21 cellular contexts compared by ENCODE assay signal in the genomic region with DNA sequence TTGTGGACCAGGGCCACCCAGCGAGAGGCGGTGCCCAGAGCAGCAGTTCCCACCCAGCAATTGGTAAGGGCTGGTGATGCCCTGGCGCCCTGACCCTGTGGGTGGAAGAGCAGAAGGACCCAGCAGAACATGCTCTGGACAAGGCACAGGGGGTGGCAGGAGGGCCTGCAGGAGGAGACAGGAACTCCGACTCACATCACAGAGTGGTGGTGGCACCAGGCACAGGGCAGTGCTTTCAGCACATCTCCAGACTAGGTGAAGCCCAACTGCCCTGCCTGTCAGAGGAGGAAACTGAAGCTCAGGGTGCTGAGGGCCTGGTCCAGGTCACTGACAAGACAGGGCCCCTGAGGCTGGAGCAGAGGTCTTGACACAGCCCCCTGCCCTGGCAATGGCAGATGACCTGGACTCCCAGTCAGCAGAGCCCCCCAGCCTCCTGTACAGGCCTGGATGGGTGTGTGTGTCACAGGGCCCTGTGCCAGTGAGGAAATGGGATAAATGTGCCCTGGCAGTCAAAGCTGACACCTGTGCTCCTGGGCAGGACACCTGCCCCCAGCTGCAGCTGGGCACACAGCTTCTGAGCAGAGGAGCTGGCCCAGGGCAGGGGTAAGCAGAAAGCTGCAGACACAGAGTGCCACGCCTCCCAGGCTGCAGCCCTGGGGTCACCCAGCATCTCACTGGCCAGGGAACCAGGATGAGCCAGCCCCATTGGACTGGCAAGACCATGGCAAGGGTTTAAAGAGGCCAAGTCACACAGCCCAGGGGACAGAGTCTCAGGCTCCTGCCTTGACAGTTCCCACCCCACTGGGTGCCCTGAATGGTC. TPM values are rescaled to one million over a fixed set of nuclear protein-coding genes. Genes with fewer than 3 reads are reported as not detected.
DNase-seq lines count a peak whose midpoint lies in the region; ATAC-seq and TF ChIP-seq lines count a peak whose summit lies in the region.
"Had no signal": no experiment of that assay in that cellular context is flagged by ENCODE, and none has a peak within 500 bp of the region (broad histone marks: within the 10 kb centered on the region; RNA-seq: fewer than 3 reads in every experiment).

No MANE protein-coding gene starts in this region.

- H3K27ac ChIP-seq in Peyer's patch (no peak overlapping the region), subcutaneous abdominal adipose tissue (ENCODE audit: low read depth, low read length) (peak overlapping the region; percentile 13), esophagus squamous epithelium (no peak overlapping the region)
- H3K27ac ChIP-seq: PC-9 had no signal

- H3K4me3 ChIP-seq in Peyer's patch (no peak overlapping the region), subcutaneous abdominal adipose tissue (ENCODE audit: low read depth in 1 of 5, low read length in 5 of 5) (no peak overlapping the region), esophagus squamous epithelium (no peak overlapping the region)
- H3K4me3 ChIP-seq: PC-9 had no signal

- no peak overlapping the region for H3K4me3 Mint-ChIP-seq in activated CD8-positive, alpha-beta memory T cell treated with anti-CD3 and anti-CD28 coated beads, Interleukin-2, amount 10 ng/mL, durations not matched to agents 7 days and 5 days
- H3K4me3 Mint-ChIP-seq: CD4-positive, alpha-beta T cell; naive B cell had no signal

- intact Hi-C loops in esophagus squamous epithelium (cut with DNase I): no loop called here

- no peaks in the 10 kb centered on the region for H3K4me1 Mint-ChIP-seq in activated CD8-positive, alpha-beta memory T cell treated with anti-CD3 and anti-CD28 coated beads, Interleukin-2, amount 10 ng/mL, durations not matched to agents 7 days and 5 days
- H3K4me1 Mint-ChIP-seq: naive B cell had no signal

- no peak overlapping the region for H3K27ac Mint-ChIP-seq in activated CD8-positive, alpha-beta memory T cell treated with anti-CD3 and anti-CD28 coated beads, Interleukin-2, amount 10 ng/mL, durations not matched to agents 7 days and 5 days
- H3K27ac Mint-ChIP-seq: CD4-positive, alpha-beta T cell had no signal

- TF ChIP-seq CTCF in Peyer's patch (IDR thresholded peaks at IDR 0.05): no peak
- TF ChIP-seq CTCF in esophagus squamous epithelium (IDR thresholded peaks at IDR 0.05): no peak

- H3K27me3 ChIP-seq in Peyer's patch (no peaks in the 10 kb centered on the region), subcutaneous abdominal adipose tissue (ENCODE audit: control insufficient read depth in 5 of 5, insufficient read depth in 4 of 5, low read length in 5 of 5) (no peaks in the 10 kb centered on the region), esophagus squamous epithelium (no peaks in the 10 kb centered on the region)

- ATAC-seq in activated CD8-positive, alpha-beta memory T cell treated with anti-CD3 and anti-CD28 coated beads, Interleukin-2, amount 10 ng/mL, durations not matched to agents 7 days and 5 days: no peak
- ATAC-seq: activated naive CD4-positive, alpha-beta T cell treated with anti-CD3 and anti-CD28 coated beads, Interleukin-2, amount 50 U/mL, for 72 hours had no signal

- H3K36me3 Mint-ChIP-seq in activated CD8-positive, alpha-beta memory T cell treated with anti-CD3 and anti-CD28 coated beads, Interleukin-2, amount 10 ng/mL, durations not matched to agents 7 days and 5 days: no peaks in the 10 kb centered on the region
- H3K36me3 Mint-ChIP-seq: activated naive CD4-positive, alpha-beta T cell treated with anti-CD3 and anti-CD28 coated beads, Interleukin-2, amount 50 U/mL, for 72 hours; naive B cell had no signal

- no peaks in the 10 kb centered on the region for H3K27me3 Mint-ChIP-seq in activated CD8-positive, alpha-beta memory T cell treated with anti-CD3 and anti-CD28 coated beads, Interleukin-2, amount 10 ng/mL, durations not matched to agents 7 days and 5 days

- CTCF ChIA-PET in activated CD8-positive, alpha-beta memory T cell treated with anti-CD3 and anti-CD28 coated beads, Interleukin-2, amount 10 ng/mL, durations not matched to agents 7 days and 5 days (lab: Charles Lee): no interaction called here

- H3K9me3 ChIP-seq in Peyer's patch (no peaks in the 10 kb centered on the region), subcutaneous abdominal adipose tissue (ENCODE audit: control insufficient read depth in 5 of 5, low read length in 5 of 5) (no peaks in the 10 kb centered on the region), esophagus squamous epithelium (no peaks in the 10 kb centered on the region)

- H3K36me3 ChIP-seq in Peyer's patch (no peaks in the 10 kb centered on the region), subcutaneous abdominal adipose tissue (ENCODE audit: control insufficient read depth in 5 of 5, insufficient read depth in 5 of 5, low read length in 5 of 5) (peaks cover 0 to 17% (median 10%) of the 10 kb centered on the region in 5 donors), esophagus squamous epithelium (peaks cover 0 to 60% (median 0%) of the 10 kb centered on the region in 3 donors)

- 90 to 100% methylated on average over 1 to 2 of the region's 5 CpGs for WGBS in esophagus squamous epithelium, 2 donors

- no peaks in the 10 kb centered on the region for H3K4me1 ChIP-seq in Peyer's patch
- H3K4me1 ChIP-seq in subcutaneous abdominal adipose tissue (ENCODE audit: control insufficient read depth in 5 of 5, insufficient read depth in 5 of 5, low read length in 5 of 5): peaks cover 4 to 77% (median 45%) of the 10 kb centered on the region in 5 donors
- H3K4me1 ChIP-seq in esophagus squamous epithelium: peaks cover 0 to 26% (median 0%) of the 10 kb centered on the region in 3 donors

- TF ChIP-seq POLR2A in Peyer's patch (IDR thresholded peaks at IDR 0.05) (no peak), esophagus squamous epithelium (IDR thresholded peaks at IDR 0.05) (no peak)

- peak; percentile 46 for DNase-seq in activated CD8-positive, alpha-beta memory T cell treated with anti-CD3 and anti-CD28 coated beads, Interleukin-2, amount 50 U/mL, for 48 hours
- no peak for DNase-seq in activated CD8-positive, alpha-beta memory T cell treated with anti-CD3 and anti-CD28 coated beads, Interleukin-2, amount 10 ng/mL, durations not matched to agents 7 days and 5 days
- DNase-seq in Peyer's patch (peak in 2 of 3 donors; percentile 36 to 41), mesenteric fat pad (ENCODE audit: low spot score) (peak; percentile 81), esophagus squamous epithelium (lab: John Stamatoyannopoulos, UW) (no peak), NCI-H1092 (lab: John Stamatoyannopoulos, UW) (no peak), dermis blood vessel endothelial cell (no peak)
- DNase-seq: effector CD8-positive, alpha-beta T cell; GOT3; naive B cell; NCI-H187 treated with DMSO at 0.1 percent for 48 hours; NCI-H524 treated with DMSO at 0.1 percent for 48 hours; PC-9; stimulated activated CD8-positive, alpha-beta memory T cell treated with anti-CD3 and anti-CD28 coated beads, Interleukin-4, amount 100 ng/mL, for 48 hours; trophoblast cell had no signal

- H3K9me3 Mint-ChIP-seq in activated CD8-positive, alpha-beta memory T cell treated with anti-CD3 and anti-CD28 coated beads, Interleukin-2, amount 10 ng/mL, durations not matched to agents 7 days and 5 days (ENCODE audit: low read depth): no peaks in the 10 kb centered on the region
- H3K9me3 Mint-ChIP-seq: activated naive CD4-positive, alpha-beta T cell treated with anti-CD3 and anti-CD28 coated beads, Interleukin-2, amount 50 U/mL, for 72 hours; CD4-positive, alpha-beta T cell had no signal

- H3K9ac ChIP-seq in subcutaneous abdominal adipose tissue (ENCODE audit: low read length in 5 of 5): no peak overlapping the region

RNA-seq across cellular contexts. Expression of a gene that starts 11.4 kb away (rescaled TPM):
- not detected for total RNA-seq in activated CD8-positive, alpha-beta memory T cell treated with anti-CD3 and anti-CD28 coated beads, Interleukin-2, amount 10 ng/mL, durations not matched to agents 7 days and 5 days
- total RNA-seq in Peyer's patch (10 to 100 TPM in 1 of 4 donors, 1 to 10 TPM in 3; 3.3 to 10.9 (median 9.4) TPM), mesenteric fat pad (53.8 TPM), esophagus squamous epithelium (10 to 100 TPM in 2 of 4 donors, 1 to 10 TPM in 2; 1.8 to 43.1 (median 7.7) TPM), dermis blood vessel endothelial cell (4.0 and 5.6 TPM in 2 replicates)

RNA-seq across cellular contexts. Expression of a gene that starts 48.9 kb away (rescaled TPM):
- not detected for total RNA-seq in activated CD8-positive, alpha-beta memory T cell treated with anti-CD3 and anti-CD28 coated beads, Interleukin-2, amount 10 ng/mL, durations not matched to agents 7 days and 5 days
- total RNA-seq in Peyer's patch (not detected), mesenteric fat pad (not detected), esophagus squamous epithelium (not detected), dermis blood vessel endothelial cell (not detected in 2 replicates)
- total RNA-seq: activated naive CD4-positive, alpha-beta T cell treated with anti-CD3 and anti-CD28 coated beads, Interleukin-2, amount 50 U/mL, for 72 hours; CD4-positive, alpha-beta T cell; lower leg skin; M059J; PC-9; renal cortical epithelial cell had no signal

Comparison
In these comparisons a context has a peak if more than half of its experiments do, and no peak if none do; other contexts are left out.
1. DNase-seq: peak in activated CD8-positive, alpha-beta memory T cell treated with anti-CD3 and anti-CD28 coated beads, Interleukin-2, amount 50 U/mL, for 48 hours (single experiment), Peyer's patch (2 of 3) and mesenteric fat pad (single experiment); none in activated CD8-positive, alpha-beta memory T cell treated with anti-CD3 and anti-CD28 coated beads, Interleukin-2, amount 10 ng/mL, durations not matched to agents 7 days and 5 days (single experiment), esophagus squamous epithelium (single experiment), NCI-H1092 (single experiment) and dermis blood vessel endothelial cell (single experiment).